In genomic region chr16:10181196-10182162, GRCh38 we compare ENCODE assay signal across 8 cellular contexts. TPM values are rescaled to one million over a fixed set of nuclear protein-coding genes. Genes with fewer than 3 reads are reported as not detected.
DNase-seq lines count a peak whose midpoint lies in the region; ATAC-seq and TF ChIP-seq lines count a peak whose summit lies in the region.

No MANE protein-coding gene starts in this region.

- POLR2A ChIA-PET in PC-3 (lab: Charles Lee; ENCODE audit: unreplicated experiment) = no interaction called here

- in situ Hi-C loops in G401 (cut with HindIII; ENCODE audit: low sequenced_read_pairs) = no loop called here
- in situ Hi-C loops in HAP-1 (cut with MboI; ENCODE audit: low sequenced_read_pairs) = loop anchor here (10.0 kb wide), 2 partner anchors 927 to 1037 kb away; no protein-coding TSS in a partner anchor
- in situ Hi-C loops in T47D (cut with HindIII; ENCODE audit: low pct_unique_long_range_greater_than_20kb, low sequenced_read_pairs) = no loop called here

- BruUV-seq in PC-3 (replicated peaks; lab: Mats Ljungman, UMichigan) = no TSS peak

- no peaks in the 10 kb centered on the region for H3K9me2 ChIP-seq in PC-3 (replicated peaks; ENCODE audit: low read length)

- H4K20me1 ChIP-seq in PC-3 (ENCODE audit: low read length) = no peaks in the 10 kb centered on the region

- H3K4me1 ChIP-seq in HAP-1 (no peaks in the 10 kb centered on the region), PC-3 (ENCODE audit: insufficient read depth, low read length) (peaks cover 5% of the 10 kb centered on the region), iPS-20b (ENCODE audit: insufficient read depth, low read length) (no peaks in the 10 kb centered on the region), sigmoid colon (peaks cover 0 to 32% (median 29%) of the 10 kb centered on the region in 4 donors)

- no peaks in the 10 kb centered on the region for H3K9me3 ChIP-seq in HAP-1
- no peaks in the 10 kb centered on the region for H3K9me3 ChIP-seq in PC-3 (ENCODE audit: low read length)
- H3K9me3 ChIP-seq in iPS-20b (ENCODE audit: insufficient read depth, low read depth, low read length) = no peaks in the 10 kb centered on the region
- no peaks in the 10 kb centered on the region for H3K9me3 ChIP-seq in sigmoid colon

- no peak overlapping the region for H3K9ac ChIP-seq in PC-3 (ENCODE audit: low read length)
- peak overlapping the region; percentile 45; the same call in 1 of the 2 replicates for H3K9ac ChIP-seq in iPS-20b (ENCODE audit: low read depth, low read length)

- H3K27me3 ChIP-seq in HAP-1 (ENCODE audit: low read depth) = peaks cover 15% of the 10 kb centered on the region
- peaks cover 27% of the 10 kb centered on the region for H3K27me3 ChIP-seq in PC-3 (ENCODE audit: low read length)
- peaks cover 88% of the 10 kb centered on the region for H3K27me3 ChIP-seq in iPS-20b (ENCODE audit: insufficient read depth, low read length)
- peaks cover 24 to 76% (median 32%) of the 10 kb centered on the region in 3 donors for H3K27me3 ChIP-seq in sigmoid colon

- no peak overlapping the region for H3K4me3 ChIP-seq in HAP-1
- 0 out of 2 replicates have a peak overlapping the region, but pooled peaks have one; percentile 27 for H3K4me3 ChIP-seq in PC-3 (ENCODE audit: low read length)
- H3K4me3 ChIP-seq in iPS-20b (ENCODE audit: low read length) = peak overlapping the region; percentile 71
- H3K4me3 ChIP-seq in sigmoid colon = peak overlapping the region in 3 of 4 donors; percentile 24 to 40 (median 33)

- DNase-seq in G401 (ENCODE audit: low spot score) = peak; percentile 84
- DNase-seq in HAP-1 (ENCODE audit: low spot score in 2 of 2) = peak; percentile 44 to 67
- peak; percentile 59 for DNase-seq in PC-3
- DNase-seq in T47D (ENCODE audit: low read depth in 1 of 2, low spot score in 1 of 2) = peak; percentile 66 to 91
- DNase-seq in sigmoid colon = peak; percentile 75
- DNase-seq in NCI-H2196 (lab: John Stamatoyannopoulos, UW; ENCODE audit: unreplicated experiment) = no peak

- H2AFZ ChIP-seq in PC-3 (ENCODE audit: low read length) = peak overlapping the region; percentile 50; the same call in 1 of the 2 replicates

- TF ChIP-seq POLR2A in sigmoid colon (IDR thresholded peaks at IDR 0.05) = no peak

- no peak overlapping the region for H3K27ac ChIP-seq in PC-3 (ENCODE audit: low read length)
- no peak overlapping the region for H3K27ac ChIP-seq in iPS-20b (ENCODE audit: low read length)
- H3K27ac ChIP-seq in sigmoid colon = no peak overlapping the region

- TF ChIP-seq CTCF in PC-3 (conservative IDR thresholded peaks at IDR 0.05; ENCODE audit: low read depth, low read length) (peak; percentile 69), sigmoid colon (IDR thresholded peaks at IDR 0.05) (peak; percentile 69 to 95 (median 78))

- H3F3A ChIP-seq in PC-3 (ENCODE audit: low read length, unreplicated experiment) = no peaks in the 10 kb centered on the region

- ATAC-seq in PC-3 (peak; percentile 57), GM18873 (IDR thresholded peaks at IDR 0.05; ENCODE audit: low FRiP score, unreplicated experiment) (no peak)

- H3K36me3 ChIP-seq in HAP-1 (replicated peaks) (no peaks in the 10 kb centered on the region), PC-3 (ENCODE audit: low read depth, low read length) (no peaks in the 10 kb centered on the region), iPS-20b (ENCODE audit: insufficient read depth, low read depth, low read length) (no peaks in the 10 kb centered on the region), sigmoid colon (no peaks in the 10 kb centered on the region)

- H3K79me2 ChIP-seq in PC-3 (ENCODE audit: low read length) = no peaks in the 10 kb centered on the region

- TF ChIP-seq EP300 in sigmoid colon (IDR thresholded peaks at IDR 0.05) = no peak

- H3K4me2 ChIP-seq in PC-3 (ENCODE audit: low read length) = peak overlapping the region; percentile 53; the same call in 1 of the 2 replicates

- CTCF ChIA-PET in PC-3 (lab: Charles Lee) = no interaction called here

- 3 to 5% methylated on average over 85 of the region's 85 CpGs for WGBS in sigmoid colon, 2 donors

- intact Hi-C loops in PC-3 (cut with micrococcal nuclease) = no loop called here
- intact Hi-C loops in sigmoid colon (cut with DNase I) = loop anchor here (1.0 to 10.0 kb wide), 7 partner anchors 144 to 1044 kb away; no protein-coding TSS in a partner anchor

RNA-seq across cellular contexts. Expression of gene GRIN2A, which starts 0.7 kb away (rescaled TPM):
- total RNA-seq in G401 (2014; rRNA removed; shearing (Covaris generic)) = not detected in 2 replicates
- total RNA-seq in PC-3 (2014; rRNA removed) (0.04 TPM in 1 of 2 replicates, not detected in the other), sigmoid colon (under 1 TPM; under 0.01 to 0.36 (median 0.22) TPM)
- under 1 TPM; under 0.01 to 0.09 (median under 0.01) TPM for polyA plus RNA-seq in sigmoid colon
